Comparison of ENCODE assay signal across 10 cellular contexts in genomic region chr7:94183289-94183749, GRCh38.
DNase-seq lines count a peak whose midpoint lies in the region; TF ChIP-seq lines count a peak whose summit lies in the region.
"Had no signal": no experiment of that assay in that cellular context is flagged by ENCODE, and none has a peak within 500 bp of the region (broad histone marks: within the 10 kb centered on the region; RNA-seq: fewer than 3 reads in every experiment).

No MANE protein-coding gene starts in this region.

- no peaks in the 10 kb centered on the region for H3K4me1 ChIP-seq in NT2/D1 (ENCODE audit: insufficient read depth, insufficient read length)

- H3K4me3 Mint-ChIP-seq in neural crest cell: no peak overlapping the region
- H3K4me3 Mint-ChIP-seq: activated naive CD8-positive, alpha-beta T cell treated with anti-CD3 and anti-CD28 coated beads, Interleukin-2, amount 10 ng/mL, durations not matched to agents 7 days and 5 days had no signal

- CTCF ChIA-PET in BJ (lab: Yijun Ruan, JAX): no interaction called here

- H3K36me3 ChIP-seq in BJ (ENCODE audit: control insufficient read depth, insufficient read depth, low read length) (no peaks in the 10 kb centered on the region), NT2/D1 (ENCODE audit: insufficient read depth, insufficient read length, low read length) (no peaks in the 10 kb centered on the region)

- TF ChIP-seq CTCF in BJ (IDR thresholded peaks at IDR 0.05; ENCODE audit: insufficient read depth, low read depth, low read length): 0 out of 2 replicates have a peak, but pooled peaks have one; percentile 3
- TF ChIP-seq CTCF in neural crest cell (conservative IDR thresholded peaks at IDR 0.05): no peak

- DNase-seq in BJ (ENCODE audit: low read depth) (peak; percentile 100), NT2/D1 (ENCODE audit: low read depth, low spot score) (peak; percentile 16), epithelial cell of prostate (ENCODE audit: low read depth, low spot score) (peak; percentile 81), neural crest cell (ENCODE audit: low read depth, low spot score) (no peak), KBM-7 (no peak), midbrain (lab: John Stamatoyannopoulos, UW) (no peak)
- no peak for DNase-seq in activated naive CD4-positive, alpha-beta T cell treated with anti-CD3 and anti-CD28 coated beads, Interleukin-2, amount 50 U/mL, for 16 hours
- no peak for DNase-seq in stimulated activated CD4-positive, alpha-beta T cell treated with anti-CD3 and anti-CD28 coated beads, Interleukin-4, amount 100 ng/mL, for 24 hours
- DNase-seq: activated naive CD8-positive, alpha-beta T cell treated with anti-CD3 and anti-CD28 coated beads, Interleukin-2, amount 10 ng/mL, durations not matched to agents 7 days and 5 days; NCI-H1436 had no signal

- H3K9ac ChIP-seq in NT2/D1 (ENCODE audit: insufficient read length, low read depth): no peak overlapping the region

- H3K27ac Mint-ChIP-seq in neural crest cell (ENCODE audit: unreplicated experiment): peak overlapping the region; percentile 43
- H3K27ac Mint-ChIP-seq: activated naive CD8-positive, alpha-beta T cell treated with anti-CD3 and anti-CD28 coated beads, Interleukin-2, amount 10 ng/mL, durations not matched to agents 7 days and 5 days had no signal

- peak overlapping the region; percentile 89 for H3K27ac ChIP-seq in epithelial cell of prostate

- peaks cover 9% of the 10 kb centered on the region for H3K4me1 Mint-ChIP-seq in neural crest cell
- H3K4me1 Mint-ChIP-seq: activated naive CD8-positive, alpha-beta T cell treated with anti-CD3 and anti-CD28 coated beads, Interleukin-2, amount 10 ng/mL, durations not matched to agents 7 days and 5 days had no signal

- in situ Hi-C loops in KBM-7 (cut with MboI; ENCODE audit: low pct_unique_long_range_greater_than_20kb, low sequenced_read_pairs): no loop called here

- H3K9me3 Mint-ChIP-seq in neural crest cell: peaks cover 18% of the 10 kb centered on the region
- H3K9me3 Mint-ChIP-seq: activated naive CD8-positive, alpha-beta T cell treated with anti-CD3 and anti-CD28 coated beads, Interleukin-2, amount 10 ng/mL, durations not matched to agents 7 days and 5 days had no signal

- H3K36me3 Mint-ChIP-seq in neural crest cell (ENCODE audit: low read depth): peaks cover 8% of the 10 kb centered on the region
- H3K36me3 Mint-ChIP-seq: activated naive CD8-positive, alpha-beta T cell treated with anti-CD3 and anti-CD28 coated beads, Interleukin-2, amount 10 ng/mL, durations not matched to agents 7 days and 5 days had no signal

- POLR2A ChIA-PET in BJ (lab: Charles Lee): interaction anchor here (0.6 kb wide), 2 partner anchors 116 to 117 kb away, joined by 3 to 4 read pairs; no protein-coding TSS in a partner anchor

- H3K4me3 ChIP-seq in BJ (ENCODE audit: low read depth, low read length): no peak overlapping the region
- H3K4me3 ChIP-seq in NT2/D1 (ENCODE audit: insufficient read length, low read depth): no peak overlapping the region

- no peaks in the 10 kb centered on the region for H3K27me3 Mint-ChIP-seq in neural crest cell (ENCODE audit: low read depth)

- H3K27me3 ChIP-seq in BJ (ENCODE audit: control insufficient read depth, insufficient read depth, low read length) (no peaks in the 10 kb centered on the region), NT2/D1 (ENCODE audit: insufficient read depth, insufficient read length) (no peaks in the 10 kb centered on the region)

- peaks cover 16% of the 10 kb centered on the region for H3K9me3 ChIP-seq in NT2/D1 (ENCODE audit: insufficient read depth, low read length)

Comparison
In these comparisons a context has a peak if more than half of its experiments do, and no peak if none do; other contexts are left out.
1. DNase-seq: peak in BJ (single experiment), NT2/D1 (single experiment) and epithelial cell of prostate (single experiment); none in neural crest cell (single experiment), KBM-7 (single experiment), activated naive CD4-positive, alpha-beta T cell treated with anti-CD3 and anti-CD28 coated beads, Interleukin-2, amount 50 U/mL, for 16 hours (single experiment), stimulated activated CD4-positive, alpha-beta T cell treated with anti-CD3 and anti-CD28 coated beads, Interleukin-4, amount 100 ng/mL, for 24 hours (single experiment) and midbrain (single experiment).